In the genomic region with DNA sequence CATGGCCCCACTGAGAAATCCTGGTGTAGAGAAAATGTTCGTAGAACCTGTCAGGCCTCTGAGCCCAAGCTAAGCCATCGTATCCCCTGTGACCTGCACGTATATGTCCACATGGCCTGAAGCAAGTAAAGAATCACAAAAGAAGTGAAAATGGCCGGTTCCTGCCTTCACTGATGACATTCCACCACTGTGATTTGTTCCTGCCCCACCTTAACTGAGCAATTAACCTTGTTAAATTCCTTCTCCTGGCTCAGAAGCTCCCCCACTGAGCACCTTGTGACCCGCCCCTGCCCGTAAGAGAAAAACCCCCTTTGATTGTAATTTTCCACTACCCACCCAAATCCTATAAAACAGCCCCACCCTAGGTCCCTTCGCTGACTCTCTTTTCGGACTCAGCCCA, we compare ENCODE assay signal across 1 cellular context. TPM values are rescaled to one million over a fixed set of nuclear protein-coding genes. Genes with fewer than 3 reads are reported as not detected.
"Had no signal": no experiment of that assay in that cellular context is flagged by ENCODE, and none has a peak within 500 bp of the region (broad histone marks: within the 10 kb centered on the region; RNA-seq: fewer than 3 reads in every experiment).

No MANE protein-coding gene starts in this region.

RNA-seq across cellular contexts. Expression of gene IGF2BP2, which starts 38.6 kb away (rescaled TPM):
- polyA plus RNA-seq: naive thymus-derived CD8-positive, alpha-beta T cell had no signal
